ENCODE assay signal across 8 cellular contexts in genomic region chr12:47744005-47744651, GRCh38. TPM values are rescaled to one million over a fixed set of nuclear protein-coding genes. Genes with fewer than 3 reads are reported as not detected.
DNase-seq lines count a peak whose midpoint lies in the region; ATAC-seq and TF ChIP-seq lines count a peak whose summit lies in the region.

No MANE protein-coding gene starts in this region.

- no peaks in the 10 kb centered on the region for H3K9me3 ChIP-seq in BLaER1 treated with 17β-estradiol and CSF1 and Interleukin-3, amounts not matched to agents 10 nM and 100 nM (replicated peaks in 1 of 11)
- H3K9me3 ChIP-seq in osteoblast (ENCODE audit: low read depth, low read length) (no peaks in the 10 kb centered on the region), gastroesophageal sphincter (no peaks in the 10 kb centered on the region)

- DNase-seq in LoVo (ENCODE audit: low spot score) (peak; percentile 86), WTC11 (ENCODE audit: low spot score) (peak; percentile 84), cerebellum (ENCODE audit: low spot score) (peak; percentile 54), osteoblast (ENCODE audit: insufficient read length, low spot score, missing footprints) (peak; percentile 42), DMS114 treated with DMSO at 0.1 percent for 48 hours (lab: John Stamatoyannopoulos, UW; ENCODE audit: unreplicated experiment) (no peak), superior temporal gyrus (ENCODE audit: extremely low spot score) (no peak)

- WGBS in gastroesophageal sphincter (ENCODE audit: low coverage in 1 of 2), 2 donors: 56 to 57% methylated on average over 6 to 9 of the region's 10 CpGs

- H3K36me3 Mint-ChIP-seq in WTC11: no peaks in the 10 kb centered on the region

- H2AFZ ChIP-seq in osteoblast (ENCODE audit: low read length): no peak overlapping the region

- H3K4me3 Mint-ChIP-seq in WTC11: no peak overlapping the region

- peaks cover 38 to 97% (median 71%) of the 10 kb centered on the region in 10 experiments for H3K4me1 ChIP-seq in BLaER1 treated with 17β-estradiol and CSF1 and Interleukin-3, amounts not matched to agents 10 nM and 100 nM
- H3K4me1 ChIP-seq in osteoblast (ENCODE audit: insufficient read depth, low read length) (peaks cover 10% of the 10 kb centered on the region), gastroesophageal sphincter (peaks cover 0 to 29% (median 15%) of the 10 kb centered on the region in 3 donors)

- no peak for TF ChIP-seq EP300 in gastroesophageal sphincter (IDR thresholded peaks at IDR 0.05)

- H3K27ac Mint-ChIP-seq in WTC11: no peak overlapping the region

- H3K27ac ChIP-seq in BLaER1 treated with 17β-estradiol and CSF1 and Interleukin-3, amounts not matched to agents 10 nM and 100 nM: no peak overlapping the region
- H3K27ac ChIP-seq in osteoblast (ENCODE audit: low read depth, low read length) (no peak overlapping the region), gastroesophageal sphincter (no peak overlapping the region)

- H3K27me3 Mint-ChIP-seq in WTC11 (ENCODE audit: low read depth): peaks cover 10% of the 10 kb centered on the region

- H3K79me2 ChIP-seq in osteoblast (ENCODE audit: insufficient read depth, low read length): no peaks in the 10 kb centered on the region

- 0 out of 22 replicates have a peak, but pooled peaks cover 0 to 2% (median 0%) of the 10 kb centered on the region in 11 experiments for H3K27me3 ChIP-seq in BLaER1 treated with 17β-estradiol and CSF1 and Interleukin-3, amounts not matched to agents 10 nM and 100 nM
- H3K27me3 ChIP-seq in osteoblast (ENCODE audit: insufficient read depth, low read length) (no peaks in the 10 kb centered on the region), gastroesophageal sphincter (no peaks in the 10 kb centered on the region)

- H3K4me1 Mint-ChIP-seq in WTC11: peaks cover 33% of the 10 kb centered on the region

- H3K4me3 ChIP-seq in BLaER1 treated with 17β-estradiol and CSF1 and Interleukin-3, amounts not matched to agents 10 nM and 100 nM: no peak overlapping the region
- no peak overlapping the region for H3K4me3 ChIP-seq in osteoblast (ENCODE audit: insufficient read depth, low read length)
- no peak overlapping the region for H3K4me3 ChIP-seq in gastroesophageal sphincter

- H3K36me3 ChIP-seq in BLaER1 treated with 17β-estradiol and CSF1 and Interleukin-3, amounts not matched to agents 10 nM and 100 nM: no peaks in the 10 kb centered on the region
- H3K36me3 ChIP-seq in osteoblast (ENCODE audit: insufficient read depth, low read length) (no peaks in the 10 kb centered on the region), gastroesophageal sphincter (peaks cover 0 to 25% of the 10 kb centered on the region in 2 donors)

- peaks cover 0 to 37% (median 10%) of the 10 kb centered on the region in 11 experiments; a peak in 10 of 22 replicates for H4K20me1 ChIP-seq in BLaER1 treated with 17β-estradiol and CSF1 and Interleukin-3, amounts not matched to agents 10 nM and 100 nM
- no peaks in the 10 kb centered on the region for H4K20me1 ChIP-seq in osteoblast (ENCODE audit: insufficient read depth, low read length)

- CTCF ChIA-PET in WTC11 (lab: Charles Lee): interaction anchor here (0.6 to 15.4 kb wide), 30 partner anchors 11 to 1411 kb away, joined by 3 to 735 read pairs (median 4); partner anchors contain the start of genes ASB8, ENDOU, HDAC7 and RAPGEF3

- H3K9me3 Mint-ChIP-seq in WTC11: no peaks in the 10 kb centered on the region

- peak; percentile 91 for ATAC-seq in WTC11
- ATAC-seq in gastroesophageal sphincter: no peak

- H3K9ac ChIP-seq in BLaER1 treated with 17β-estradiol and CSF1 and Interleukin-3, amounts not matched to agents 10 nM and 100 nM: peak overlapping the region in 2 of 11 experiments; percentile 8 to 18; a peak in 2 of 22 replicates

- POLR2A ChIA-PET in WTC11 (lab: Charles Lee): interaction anchor here (0.6 to 3.4 kb wide), 6 partner anchors 14 to 34 kb away, joined by 3 to 17 read pairs (median 4); no protein-coding TSS in a partner anchor

- peak overlapping the region; percentile 13 to 57 (median 43); a peak in 20 of 22 replicates for H3K4me2 ChIP-seq in BLaER1 treated with 17β-estradiol and CSF1 and Interleukin-3, amounts not matched to agents 10 nM and 100 nM
- no peak overlapping the region for H3K4me2 ChIP-seq in osteoblast (ENCODE audit: insufficient read depth, low read length)

- peak; percentile 69 for TF ChIP-seq CTCF in WTC11 (IDR thresholded peaks at IDR 0.05)
- peak; percentile 31 for TF ChIP-seq CTCF in osteoblast (IDR thresholded peaks at IDR 0.05; ENCODE audit: extremely low read depth, low read depth, low read length)
- TF ChIP-seq CTCF in gastroesophageal sphincter (IDR thresholded peaks at IDR 0.05): peak in 2 of 4 experiments; percentile 21 to 38

- no peak for TF ChIP-seq POLR2A in gastroesophageal sphincter (IDR thresholded peaks at IDR 0.05)

TF ChIP-seq in WTC11, 78 proteins besides CTCF, POLR2A, EP300 and RAD21:
- no peak for TF ChIP-seq E2F1 (CRISPR knock-in tag; IDR thresholded peaks at IDR 0.05)
- no peak for TF ChIP-seq NR3C1 (CRISPR knock-in tag; conservative IDR thresholded peaks at IDR 0.05; ENCODE audit: low read depth)
- no peak for TF ChIP-seq AFF4 (CRISPR knock-in tag; IDR thresholded peaks at IDR 0.05; ENCODE audit: borderline replicate concordance)
- TF ChIP-seq ZMAT4 (CRISPR knock-in tag; IDR thresholded peaks at IDR 0.05): no peak
- no peak for TF ChIP-seq CREM (CRISPR knock-in tag; IDR thresholded peaks at IDR 0.05)
- TF ChIP-seq ELF4 (CRISPR knock-in tag; IDR thresholded peaks at IDR 0.05; ENCODE audit: low read depth): no peak
- TF ChIP-seq FOXJ3 (CRISPR knock-in tag; IDR thresholded peaks at IDR 0.05; ENCODE audit: borderline replicate concordance): no peak
- TF ChIP-seq TCF7 (CRISPR knock-in tag; IDR thresholded peaks at IDR 0.05; ENCODE audit: low read depth): no peak
- TF ChIP-seq ZNF138 (CRISPR knock-in tag; conservative IDR thresholded peaks at IDR 0.05): no peak
- TF ChIP-seq KAT7 (CRISPR knock-in tag; IDR thresholded peaks at IDR 0.05; ENCODE audit: borderline replicate concordance): no peak
- TF ChIP-seq CBFB (CRISPR knock-in tag; IDR thresholded peaks at IDR 0.05; ENCODE audit: low read depth): no peak

RNA-seq across cellular contexts. Expression of gene RAPGEF3, which starts 14.6 kb away (rescaled TPM):
- total RNA-seq in WTC11 (2021): 9.0 to 13.3 TPM (median 9.7 TPM) in 3 replicates
- 11.9 TPM for total RNA-seq in cerebellum
- total RNA-seq in osteoblast: 3.5 and 4.3 TPM in 2 replicates
- total RNA-seq in gastroesophageal sphincter: 10 to 100 TPM; 19.3 to 56.8 (median 25.5) TPM

RNA-seq across cellular contexts. Expression of gene ENDOU, which starts 18.8 kb away (rescaled TPM):
- total RNA-seq in WTC11 (2021): not detected in 3 replicates
- total RNA-seq in cerebellum: not detected
- not detected in 2 replicates for total RNA-seq in osteoblast
- 1 to 10 TPM in 2 of 4 donors, under 1 TPM in 2; 0.42 to 1.9 (median 0.75) TPM for total RNA-seq in gastroesophageal sphincter

RNA-seq across cellular contexts. Expression of gene SLC48A1, which starts 28.9 kb away (rescaled TPM):
- total RNA-seq in WTC11 (2021) (13.5 to 16.8 TPM (median 13.8 TPM) in 3 replicates), cerebellum (7.8 TPM), osteoblast (18.0 and 19.2 TPM in 2 replicates), gastroesophageal sphincter (10 to 100 TPM; 40.7 to 66.8 (median 53.3) TPM)

RNA-seq across cellular contexts. Expression of gene RPAP3, which starts 38.3 kb away (rescaled TPM):
- total RNA-seq in WTC11 (2021) (34.4 to 44.3 TPM (median 40.6 TPM) in 3 replicates), cerebellum (24.3 TPM), osteoblast (15.6 and 17.1 TPM in 2 replicates), gastroesophageal sphincter (10 to 100 TPM; 17.0 to 20.0 (median 18.8) TPM)

Comparison
In these comparisons a context has a peak if more than half of its experiments do, and no peak if none do; other contexts are left out.
1. DNase-seq: peak in LoVo (single experiment), WTC11 (single experiment), cerebellum (single experiment) and osteoblast (single experiment); none in DMS114 treated with DMSO at 0.1 percent for 48 hours (single experiment) and superior temporal gyrus (single experiment).